Comparison of ENCODE assay signal across 1 cellular context in the genomic region with DNA sequence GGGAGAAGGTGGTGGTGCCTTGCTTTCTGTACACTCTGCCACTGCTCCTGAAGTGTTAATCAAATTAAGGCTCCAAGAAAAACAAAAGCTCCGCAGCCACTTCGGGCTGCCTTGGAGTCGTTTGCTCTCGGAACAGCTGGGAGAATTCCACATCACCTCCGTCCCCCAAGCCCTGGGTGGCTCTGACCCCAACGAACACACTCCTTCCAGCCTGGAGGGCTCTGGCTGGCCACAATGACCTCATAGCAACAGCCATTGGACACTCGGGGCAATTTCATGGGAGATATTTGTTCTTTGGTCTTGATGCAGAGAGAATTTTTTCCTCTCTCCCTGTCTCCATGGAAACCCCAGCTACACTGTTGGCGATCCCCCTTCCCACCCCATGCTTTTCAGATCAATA.
A peak's percentile ranks its signal among the peaks of the same experiment; 100 is the strongest.
TF ChIP-seq lines count a peak whose summit lies in the region.

No MANE protein-coding gene starts in this region.

TF ChIP-seq in H1, 55 proteins besides CTCF, POLR2A, EP300 and RAD21:
- TF ChIP-seq, protein P1, sequence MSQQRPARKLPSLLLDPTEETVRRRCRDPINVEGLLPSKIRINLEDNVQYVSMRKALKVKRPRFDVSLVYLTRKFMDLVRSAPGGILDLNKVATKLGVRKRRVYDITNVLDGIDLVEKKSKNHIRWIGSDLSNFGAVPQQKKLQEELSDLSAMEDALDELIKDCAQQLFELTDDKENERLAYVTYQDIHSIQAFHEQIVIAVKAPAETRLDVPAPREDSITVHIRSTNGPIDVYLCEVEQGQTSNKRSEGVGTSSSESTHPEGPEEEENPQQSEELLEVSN (IDR thresholded peaks at IDR 0.05): no peak
- TF ChIP-seq EZH2 (IDR thresholded peaks at IDR 0.05; ENCODE audit: low read depth, low read length, severe bottlenecking): peak; percentile 44
TF ChIP-seq in H1: peak in this region for 1.
